Comparison of ENCODE assay signal across 24 cellular contexts in genomic region chr5:76604838-76605237, GRCh38. TPM values are rescaled to one million over a fixed set of nuclear protein-coding genes. Genes with fewer than 3 reads are reported as not detected.
DNase-seq lines count a peak whose midpoint lies in the region; ATAC-seq, FAIRE-seq and TF ChIP-seq lines count a peak whose summit lies in the region.
"Had no signal": no experiment of that assay in that cellular context is flagged by ENCODE, and none has a peak within 500 bp of the region (broad histone marks: within the 10 kb centered on the region; RNA-seq: fewer than 3 reads in every experiment).

No MANE protein-coding gene starts in this region.

- no peak for TF ChIP-seq CTCF in SK-N-SH (IDR thresholded peaks at IDR 0.05)
- no peak for TF ChIP-seq CTCF in bronchial epithelial cell (IDR thresholded peaks at IDR 0.05; ENCODE audit: insufficient read depth, low read length, severe bottlenecking)

- H3K4me3 Mint-ChIP-seq in stimulated activated naive B cell treated with anti-CD40 and anti-IgM and Interleukin-4, amounts not matched to agents 10 μg/mL and 1 μg/mL and 100 μg/mL, for 72 hours: no peak overlapping the region
- H3K4me3 Mint-ChIP-seq: activated CD8-positive, alpha-beta memory T cell treated with anti-CD3 and anti-CD28 coated beads, Interleukin-2, amount 10 ng/mL, durations not matched to agents 7 days and 5 days; CD14-positive monocyte; memory B cell; nephron progenitor cell had no signal

- H3K27me3 ChIP-seq in SK-N-SH (ENCODE audit: insufficient read depth) (no peaks in the 10 kb centered on the region), bronchial epithelial cell (ENCODE audit: control insufficient read depth, insufficient read depth, low read length) (peaks cover 5% of the 10 kb centered on the region)
- H3K27me3 ChIP-seq: tibial nerve had no signal

- 39% methylated on average over 2 of the region's 2 CpGs for WGBS in SK-N-SH (ENCODE audit: low lambda C conversion rate)

- H3K27me3 Mint-ChIP-seq in stimulated activated naive B cell treated with anti-CD40 and anti-IgM and Interleukin-4, amounts not matched to agents 10 μg/mL and 1 μg/mL and 100 μg/mL, for 72 hours: no peaks in the 10 kb centered on the region
- H3K27me3 Mint-ChIP-seq: activated CD8-positive, alpha-beta memory T cell treated with anti-CD3 and anti-CD28 coated beads, Interleukin-2, amount 10 ng/mL, durations not matched to agents 7 days and 5 days; memory B cell had no signal

- no peak for TF ChIP-seq RAD21 in SK-N-SH (IDR thresholded peaks at IDR 0.05; ENCODE audit: low read length)

- H3K4me2 ChIP-seq in SK-N-SH: no peak overlapping the region

- H3K27ac Mint-ChIP-seq in stimulated activated naive B cell treated with anti-CD40 and anti-IgM and Interleukin-4, amounts not matched to agents 10 μg/mL and 1 μg/mL and 100 μg/mL, for 72 hours: no peak overlapping the region
- H3K27ac Mint-ChIP-seq: activated CD8-positive, alpha-beta memory T cell treated with anti-CD3 and anti-CD28 coated beads, Interleukin-2, amount 10 ng/mL, durations not matched to agents 7 days and 5 days; memory B cell; nephron progenitor cell had no signal

- H3K9me3 Mint-ChIP-seq in stimulated activated naive B cell treated with anti-CD40 and anti-IgM and Interleukin-4, amounts not matched to agents 10 μg/mL and 1 μg/mL and 100 μg/mL, for 72 hours: peaks cover 0 to 1% of the 10 kb centered on the region in 2 donors
- H3K9me3 Mint-ChIP-seq: CD14-positive monocyte, memory B cell, nephron progenitor cell had no signal

- TF ChIP-seq EP300 in SK-N-SH (IDR thresholded peaks at IDR 0.05; ENCODE audit: borderline replicate concordance in 1 of 2, low read depth in 1 of 2, low read length in 1 of 2): no peak

- H3K9ac ChIP-seq in SK-N-SH: no peak overlapping the region

- peaks cover 16 to 23% of the 10 kb centered on the region in 2 donors for H3K4me1 Mint-ChIP-seq in stimulated activated naive B cell treated with anti-CD40 and anti-IgM and Interleukin-4, amounts not matched to agents 10 μg/mL and 1 μg/mL and 100 μg/mL, for 72 hours
- H3K4me1 Mint-ChIP-seq: memory B cell had no signal

- no peaks in the 10 kb centered on the region for H3K36me3 ChIP-seq in SK-N-SH (replicated peaks in 1 of 2; ENCODE audit: control insufficient read depth in 1 of 2, insufficient read depth in 2 of 2, low read length in 1 of 2)
- H3K36me3 ChIP-seq in bronchial epithelial cell (ENCODE audit: control insufficient read depth, insufficient read depth, low read length): no peaks in the 10 kb centered on the region
- H3K36me3 ChIP-seq: HAP-1, tibial nerve had no signal

- no peaks in the 10 kb centered on the region for H3K36me3 Mint-ChIP-seq in stimulated activated naive B cell treated with anti-CD40 and anti-IgM and Interleukin-4, amounts not matched to agents 10 μg/mL and 1 μg/mL and 100 μg/mL, for 72 hours
- H3K36me3 Mint-ChIP-seq: memory B cell had no signal

- CTCF ChIA-PET in SK-N-SH (lab: Yijun Ruan, JAX): interaction anchor here (1.3 to 12.0 kb wide), 2 partner anchors 37 to 170 kb away, joined by 6 to 146 read pairs; no protein-coding TSS in a partner anchor

- no peak for ATAC-seq in SK-N-SH treated with all-trans-retinoic acid at 6 μM for 48 hours
- ATAC-seq in stimulated activated naive B cell treated with anti-CD40 and anti-IgM and Interleukin-4, amounts not matched to agents 10 μg/mL and 1 μg/mL and 100 μg/mL, for 72 hours (replicated peaks): no peak
- ATAC-seq: activated CD8-positive, alpha-beta memory T cell treated with anti-CD3 and anti-CD28 coated beads, Interleukin-2, amount 10 ng/mL, durations not matched to agents 7 days and 5 days had no signal

- no peaks in the 10 kb centered on the region for H4K20me1 ChIP-seq in SK-N-SH (ENCODE audit: insufficient read depth)

- H2AFZ ChIP-seq in SK-N-SH (ENCODE audit: low read depth): no peak overlapping the region

- DNase-seq in SK-N-SH: no peak
- peak; percentile 50 for DNase-seq in bronchial epithelial cell (ENCODE audit: low read depth)
- DNase-seq in iris pigment epithelial cell (ENCODE audit: low read depth): peak; percentile 43
- DNase-seq in urothelium cell line (ENCODE audit: low spot score): peak; percentile 18
- DNase-seq in activated CD4-positive, CD25-positive, alpha-beta regulatory T cell treated with anti-CD3 and anti-CD28 coated beads, Interleukin-2, amount 50 U/mL, for 72 hours: no peak
- DNase-seq in stimulated activated naive B cell treated with anti-CD40 and anti-IgM and Interleukin-4, amounts not matched to agents 10 μg/mL and 1 μg/mL and 100 μg/mL, for 72 hours: no peak
- no peak for DNase-seq in activated naive CD4-positive, alpha-beta T cell treated with Interleukin-2 at 50 U/mL for 16 hours
- DNase-seq: activated CD8-positive, alpha-beta memory T cell treated with anti-CD3 and anti-CD28 coated beads, Interleukin-2, amount 10 ng/mL, durations not matched to agents 7 days and 5 days; activated effector memory CD4-positive, alpha-beta T cell treated with Interleukin-2 at 50 U/mL for 16 hours; anterior cingulate cortex; DMS153; head of caudate nucleus; NCI-H1436 treated with DMSO at 0.1 percent for 48 hours; NCI-H446; nephron progenitor cell; SIG-M5 had no signal

- peaks cover 5% of the 10 kb centered on the region for H3F3A ChIP-seq in SK-N-SH (replicated peaks; ENCODE audit: insufficient read depth)

- peaks cover 3 to 15% of the 10 kb centered on the region in 2 experiments for H3K4me1 ChIP-seq in SK-N-SH (ENCODE audit: control insufficient read depth in 1 of 2, insufficient read depth in 2 of 2, low read depth in 1 of 2, low read length in 1 of 2)
- H3K4me1 ChIP-seq: HAP-1, prostate gland had no signal

- H3K9me3 ChIP-seq in SK-N-SH: no peaks in the 10 kb centered on the region
- H3K9me3 ChIP-seq: HAP-1, prostate gland, tibial nerve had no signal

- peak overlapping the region in 1 of 2 experiments; percentile 17; a peak in 1 of 4 replicates for H3K27ac ChIP-seq in SK-N-SH (ENCODE audit: low read depth in 2 of 2, low read length in 1 of 2)
- H3K27ac ChIP-seq: 22Rv1, coronary artery, tibial nerve had no signal

- H3K4me3 ChIP-seq in SK-N-SH (ENCODE audit: low read depth in 2 of 2, low read length in 1 of 2) (no peak overlapping the region), bronchial epithelial cell (ENCODE audit: low read depth, low read length) (no peak overlapping the region)
- H3K4me3 ChIP-seq: coronary artery, HAP-1, prostate gland, tibial nerve had no signal

- no peaks in the 10 kb centered on the region for H3K79me2 ChIP-seq in SK-N-SH (ENCODE audit: insufficient read depth)

- H3K9me2 ChIP-seq in SK-N-SH: no peaks in the 10 kb centered on the region

- no peak for FAIRE-seq in bronchial epithelial cell (lab: Jason Lieb, UNC)
- FAIRE-seq in urothelium cell line (lab: Jason Lieb, UNC): no peak

- POLR2A ChIA-PET in SK-N-SH (lab: Yijun Ruan, JAX): no interaction called here

TF ChIP-seq in SK-N-SH, 30 proteins besides CTCF, POLR2A, EP300 and RAD21 (continues in another document):
- no peak for TF ChIP-seq USF2 (IDR thresholded peaks at IDR 0.05; ENCODE audit: borderline replicate concordance, low read depth, low read length)
- no peak for TF ChIP-seq USF1 (IDR thresholded peaks at IDR 0.05; ENCODE audit: borderline replicate concordance, low read depth)
- TF ChIP-seq NRF1 (IDR thresholded peaks at IDR 0.05; ENCODE audit: low read depth, low read length): no peak
- peak; percentile 49; the same call in 1 of the 2 replicates for TF ChIP-seq FOSL2 (IDR thresholded peaks at IDR 0.05; ENCODE audit: borderline replicate concordance, low read depth)
- no peak for TF ChIP-seq FOXJ3 (CRISPR knock-in tag; IDR thresholded peaks at IDR 0.05)
- TF ChIP-seq JUND (IDR thresholded peaks at IDR 0.05): peak; percentile 16; the same call in 1 of the 2 replicates

TF ChIP-seq in SK-N-SH treated with all-trans-retinoic acid at 6 μM for 48 hours, 23 proteins besides CTCF, POLR2A, EP300 and RAD21 (continues in another document):
- TF ChIP-seq ZNF8 (CRISPR knock-in tag; IDR thresholded peaks at IDR 0.05) (no peak), TSHZ2 (CRISPR knock-in tag; IDR thresholded peaks at IDR 0.05) (no peak), OSR1 (CRISPR knock-in tag; IDR thresholded peaks at IDR 0.05) (no peak), ZFP3 (CRISPR knock-in tag; IDR thresholded peaks at IDR 0.05) (no peak)

RNA-seq across cellular contexts. Expression of gene F2RL2, which starts 18.4 kb away (rescaled TPM):
- polyA plus RNA-seq in SK-N-SH (2012; rRNA removed): 29.4 and 51.0 TPM in 2 replicates
- polyA plus RNA-seq in SK-N-SH (2012; cell fraction: cytosol; rRNA removed): 28.0 and 30.2 TPM in 2 replicates
- polyA plus RNA-seq in SK-N-SH (2012; cell fraction: nucleus; rRNA removed): 15.4 and 29.4 TPM in 2 replicates
- total RNA-seq in bronchial epithelial cell: under 0.01 TPM in 1 of 2 replicates, not detected in the other
- total RNA-seq: prostate gland had no signal

Comparison
In these comparisons a context has a peak if more than half of its experiments do, and no peak if none do; other contexts are left out.
1. DNase-seq: peak in bronchial epithelial cell (single experiment), iris pigment epithelial cell (single experiment) and urothelium cell line (single experiment); none in SK-N-SH (single experiment), activated CD4-positive, CD25-positive, alpha-beta regulatory T cell treated with anti-CD3 and anti-CD28 coated beads, Interleukin-2, amount 50 U/mL, for 72 hours (single experiment), stimulated activated naive B cell treated with anti-CD40 and anti-IgM and Interleukin-4, amounts not matched to agents 10 μg/mL and 1 μg/mL and 100 μg/mL, for 72 hours (single experiment) and activated naive CD4-positive, alpha-beta T cell treated with Interleukin-2 at 50 U/mL for 16 hours (single experiment).